In genomic region chr9:78713746-78714405, GRCh38 we compare ENCODE assay signal across 14 cellular contexts.
DNase-seq lines count a peak whose midpoint lies in the region; ATAC-seq and TF ChIP-seq lines count a peak whose summit lies in the region.
"Had no signal": no experiment of that assay in that cellular context is flagged by ENCODE, and none has a peak within 500 bp of the region (broad histone marks: within the 10 kb centered on the region; RNA-seq: fewer than 3 reads in every experiment).

No MANE protein-coding gene starts in this region.

- H3K27me3 ChIP-seq in aorta (ENCODE audit: control insufficient read depth in 1 of 2, insufficient read depth in 2 of 2, low read length in 1 of 2), result no peaks in the 10 kb centered on the region
- H3K27me3 ChIP-seq: left lung had no signal

- H3K4me1 ChIP-seq in aorta (ENCODE audit: control insufficient read depth in 1 of 2, insufficient read depth in 2 of 2, low read length in 2 of 2), result no peaks in the 10 kb centered on the region
- H3K4me1 ChIP-seq: left lung had no signal

- no peak overlapping the region for H3K27ac ChIP-seq in aorta (ENCODE audit: low read depth in 1 of 2, low read length in 2 of 2)
- H3K27ac ChIP-seq: left lung had no signal

- intact Hi-C loops in aorta (cut with DNase I), result no loop called here

- no peaks in the 10 kb centered on the region for H3K36me3 ChIP-seq in aorta (ENCODE audit: control insufficient read depth in 1 of 2, insufficient read depth in 2 of 2, low read length in 1 of 2)
- H3K36me3 ChIP-seq: left lung had no signal

- peak; percentile 3 for DNase-seq in NCI-H82 (lab: John Stamatoyannopoulos, UW)
- DNase-seq in NCI-H82 treated with DMSO at 0.1 percent for 48 hours (lab: John Stamatoyannopoulos, UW; ENCODE audit: unreplicated experiment), result no peak
- DNase-seq in NCI-H69 (lab: John Stamatoyannopoulos, UW), result peak; percentile 97
- DNase-seq in fibroblast of mammary gland (ENCODE audit: low read depth), result peak; percentile 18
- no peak for DNase-seq in aorta
- DNase-seq in NCI-H2029 (lab: John Stamatoyannopoulos, UW), result no peak
- DNase-seq: ACHN; DMS53; effector CD4-positive, alpha-beta T cell; head of caudate nucleus; left lung; SIG-M5 had no signal

- WGBS in aorta, 2 donors, result 17 to 22% methylated on average over 4 of the region's 4 CpGs

- TF ChIP-seq CTCF in fibroblast of mammary gland (conservative IDR thresholded peaks at IDR 0.05; ENCODE audit: control insufficient read depth, insufficient read depth, low read depth, low read length), result no peak

- no peak overlapping the region for H3K4me3 ChIP-seq in fibroblast of mammary gland (ENCODE audit: control insufficient read depth, low read depth, low read length)
- no peak overlapping the region for H3K4me3 ChIP-seq in aorta (ENCODE audit: low read length in 2 of 2)
- H3K4me3 ChIP-seq: left lung had no signal

- no peak for ATAC-seq in GM18909 (IDR thresholded peaks at IDR 0.05; ENCODE audit: poor library complexity, unreplicated experiment)
- ATAC-seq in aorta (ENCODE audit: low FRiP score), result no peak
- no peak for ATAC-seq in GM21360 (IDR thresholded peaks at IDR 0.05; ENCODE audit: unreplicated experiment)
- ATAC-seq: left lung had no signal

- H3K9me3 ChIP-seq in aorta (ENCODE audit: control insufficient read depth, low read length), result no peaks in the 10 kb centered on the region
- H3K9me3 ChIP-seq: left lung had no signal

Comparison
In these comparisons a context has a peak if more than half of its experiments do, and no peak if none do; other contexts are left out.
1. DNase-seq: peak in NCI-H82 (single experiment), NCI-H69 (single experiment) and fibroblast of mammary gland (single experiment); none in NCI-H82 treated with DMSO at 0.1 percent for 48 hours (single experiment), aorta (0 of 2) and NCI-H2029 (single experiment).